ENCODE assay signal across 18 cellular contexts in the genomic region with DNA sequence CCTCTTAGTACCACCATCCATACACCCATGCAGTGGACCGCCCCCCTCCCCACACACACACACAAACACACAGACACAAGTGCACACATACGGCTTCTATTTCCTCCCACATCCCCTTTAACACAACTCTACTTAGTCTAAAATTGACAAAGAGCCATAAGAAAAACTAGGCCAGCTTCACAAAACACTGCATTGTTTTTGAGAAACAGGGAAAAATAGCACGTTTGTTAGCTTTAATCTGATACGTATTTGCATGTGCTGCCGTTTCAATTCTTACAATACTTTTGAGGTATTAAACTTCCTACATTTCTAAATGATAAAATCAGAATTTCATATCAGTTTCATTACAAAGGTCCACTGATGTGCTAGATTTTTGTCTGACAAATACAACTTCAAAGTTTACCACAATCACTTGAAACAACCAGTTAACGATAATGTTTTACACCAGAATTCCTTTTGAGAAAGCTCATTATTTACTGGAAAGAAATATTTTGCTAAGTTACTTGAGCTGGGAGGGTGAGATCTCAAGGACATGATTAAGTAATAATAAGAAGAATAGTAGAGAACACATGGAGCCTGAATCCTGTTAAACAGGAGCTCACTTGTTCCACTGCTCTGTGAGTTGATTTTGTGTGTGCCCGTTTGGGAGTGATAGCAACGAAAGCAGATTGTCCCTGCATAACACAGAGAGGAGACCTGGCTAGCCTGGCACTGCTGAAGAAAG.
DNase-seq lines count a peak whose midpoint lies in the region; ATAC-seq, FAIRE-seq and TF ChIP-seq lines count a peak whose summit lies in the region.
"Had no signal": no experiment of that assay in that cellular context is flagged by ENCODE, and none has a peak within 500 bp of the region (broad histone marks: within the 10 kb centered on the region; RNA-seq: fewer than 3 reads in every experiment).

No MANE protein-coding gene starts in this region.

- peak; percentile 58 for DNase-seq in EH (ENCODE audit: low read depth)
- no peak for DNase-seq in body of pancreas
- DNase-seq in left ventricle myocardium inferior = no peak
- DNase-seq in pancreas = no peak
- DNase-seq in DMS 273 (lab: John Stamatoyannopoulos, UW; ENCODE audit: unreplicated experiment) = no peak
- DNase-seq in NCI-H2227 (lab: John Stamatoyannopoulos, UW; ENCODE audit: unreplicated experiment) = no peak
- DNase-seq: mesendoderm; NCI-H187; NCI-H446; sigmoid colon; stimulated activated CD4-positive, alpha-beta T cell treated with anti-CD3 and anti-CD28 coated beads, Interleukin-4, amount 100 ng/mL, for 1 hour had no signal

- no peak for FAIRE-seq in pancreas (lab: Jason Lieb, UNC)
- FAIRE-seq: endothelial cell of umbilical vein, HTR-8/SVneo had no signal

- WGBS in body of pancreas, 2 donors = 48 to 57% methylated on average over 8 of the region's 8 CpGs
- 47 to 57% methylated on average over 8 of the region's 8 CpGs for WGBS in pancreas, 2 donors

- H3K27me3 ChIP-seq in body of pancreas (no peaks in the 10 kb centered on the region), left ventricle myocardium inferior (ENCODE audit: low read depth) (no peaks in the 10 kb centered on the region), pancreas (no peaks in the 10 kb centered on the region)
- H3K27me3 ChIP-seq: sigmoid colon, suprapubic skin had no signal

- intact Hi-C loops in body of pancreas (cut with DNase I) (no loop called here), left ventricle myocardium inferior (cut with micrococcal nuclease) (no loop called here), pancreas (cut with DNase I) (no loop called here)

- H3K4me1 ChIP-seq in body of pancreas (peaks cover 15% of the 10 kb centered on the region), left ventricle myocardium inferior (peaks cover 30% of the 10 kb centered on the region), pancreas (peaks cover 0 to 8% (median 4%) of the 10 kb centered on the region in 3 donors)
- H3K4me1 ChIP-seq: sigmoid colon, suprapubic skin had no signal

- TF ChIP-seq CTCF in body of pancreas (IDR thresholded peaks at IDR 0.05) = no peak
- TF ChIP-seq CTCF in left ventricle myocardium inferior (IDR thresholded peaks at IDR 0.05; ENCODE audit: borderline replicate concordance) = no peak
- TF ChIP-seq CTCF in pancreas (IDR thresholded peaks at IDR 0.05) = no peak

- H3K4me3 ChIP-seq in body of pancreas = no peak overlapping the region
- no peak overlapping the region for H3K4me3 ChIP-seq in left ventricle myocardium inferior
- no peak overlapping the region for H3K4me3 ChIP-seq in pancreas
- H3K4me3 ChIP-seq: neural progenitor cell, sigmoid colon, suprapubic skin had no signal

- H3K9me3 ChIP-seq in body of pancreas (no peaks in the 10 kb centered on the region), left ventricle myocardium inferior (replicated peaks) (no peaks in the 10 kb centered on the region), pancreas (no peaks in the 10 kb centered on the region)
- H3K9me3 ChIP-seq: sigmoid colon, suprapubic skin had no signal

- H3K27ac ChIP-seq in body of pancreas (peak overlapping the region in 1 of 4 donors; percentile 13), left ventricle myocardium inferior (replicated peaks) (peak overlapping the region; percentile 30), pancreas (peak overlapping the region in 2 of 4 donors; percentile 30 to 35)
- H3K27ac ChIP-seq: neural progenitor cell, sigmoid colon, suprapubic skin had no signal

- no peak for TF ChIP-seq POLR2A in body of pancreas (IDR thresholded peaks at IDR 0.05)

- H3K36me3 ChIP-seq in body of pancreas (replicated peaks in 1 of 2; ENCODE audit: insufficient read depth in 1 of 2, low read depth in 2 of 2) (no peaks in the 10 kb centered on the region), left ventricle myocardium inferior (no peaks in the 10 kb centered on the region), pancreas (no peaks in the 10 kb centered on the region)
- H3K36me3 ChIP-seq: neural progenitor cell, sigmoid colon, suprapubic skin had no signal

- ATAC-seq in body of pancreas = peak; percentile 43
- peak in 3 of 4 donors; percentile 52 to 61 (median 60) for ATAC-seq in pancreas
- ATAC-seq in HG03135 (IDR thresholded peaks at IDR 0.05; ENCODE audit: unreplicated experiment) = no peak
- no peak for ATAC-seq in HG02623 (IDR thresholded peaks at IDR 0.05; ENCODE audit: unreplicated experiment)
- ATAC-seq: HCT116 had no signal

Comparison
In these comparisons a context has a peak if more than half of its experiments do, and no peak if none do; other contexts are left out.
1. ATAC-seq: peak in body of pancreas (single experiment) and pancreas (3 of 4); none in HG03135 (single experiment) and HG02623 (single experiment).